Comparison of ENCODE assay signal across 2 cellular contexts in the genomic region with DNA sequence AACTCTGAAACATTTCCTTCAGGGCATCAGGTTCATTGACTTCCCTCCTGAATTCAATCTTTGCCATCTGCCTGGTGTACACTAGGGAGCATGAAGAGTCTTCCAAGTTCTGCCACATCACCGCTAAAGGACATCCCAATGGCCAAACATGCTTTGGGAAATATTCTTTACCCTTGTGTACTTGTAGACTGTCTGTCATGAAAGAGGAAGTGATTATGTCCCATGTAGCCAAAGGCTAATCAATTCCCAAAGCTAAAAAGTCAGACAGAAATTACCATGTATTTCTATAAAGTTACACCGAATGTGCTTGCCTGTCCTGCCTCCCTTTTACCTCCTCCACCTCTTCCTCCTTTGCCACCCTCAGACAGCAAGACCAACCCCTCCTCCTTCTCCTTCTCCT.
TF ChIP-seq lines count a peak whose summit lies in the region.

No MANE protein-coding gene starts in this region.

TF ChIP-seq in IMR-90, 13 proteins besides CTCF, POLR2A, EP300 and RAD21:
- TF ChIP-seq CHD1 (IDR thresholded peaks at IDR 0.05; ENCODE audit: low read depth, low read length): no peak
- no peak for TF ChIP-seq MXI1 (IDR thresholded peaks at IDR 0.05; ENCODE audit: borderline replicate concordance, low read depth, low read length)
- TF ChIP-seq, protein P1, sequence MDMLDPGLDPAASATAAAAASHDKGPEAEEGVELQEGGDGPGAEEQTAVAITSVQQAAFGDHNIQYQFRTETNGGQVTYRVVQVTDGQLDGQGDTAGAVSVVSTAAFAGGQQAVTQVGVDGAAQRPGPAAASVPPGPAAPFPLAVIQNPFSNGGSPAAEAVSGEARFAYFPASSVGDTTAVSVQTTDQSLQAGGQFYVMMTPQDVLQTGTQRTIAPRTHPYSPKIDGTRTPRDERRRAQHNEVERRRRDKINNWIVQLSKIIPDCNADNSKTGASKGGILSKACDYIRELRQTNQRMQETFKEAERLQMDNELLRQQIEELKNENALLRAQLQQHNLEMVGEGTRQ (IDR thresholded peaks at IDR 0.05; ENCODE audit: low read depth, low read length): no peak
- no peak for TF ChIP-seq RCOR1 (IDR thresholded peaks at IDR 0.05; ENCODE audit: insufficient replicate concordance, low read length)
- no peak for TF ChIP-seq FOS (IDR thresholded peaks at IDR 0.05; ENCODE audit: low read depth, low read length)
- TF ChIP-seq MAZ (IDR thresholded peaks at IDR 0.05; ENCODE audit: borderline replicate concordance, low read depth, low read length): no peak
- TF ChIP-seq CEBPB (IDR thresholded peaks at IDR 0.05; ENCODE audit: low read depth, low read length): no peak
- no peak for TF ChIP-seq SMC3 (IDR thresholded peaks at IDR 0.05; ENCODE audit: low read depth, low read length)
- TF ChIP-seq BHLHE40 (IDR thresholded peaks at IDR 0.05; ENCODE audit: low read depth, low read length): no peak
- TF ChIP-seq, protein P2, sequence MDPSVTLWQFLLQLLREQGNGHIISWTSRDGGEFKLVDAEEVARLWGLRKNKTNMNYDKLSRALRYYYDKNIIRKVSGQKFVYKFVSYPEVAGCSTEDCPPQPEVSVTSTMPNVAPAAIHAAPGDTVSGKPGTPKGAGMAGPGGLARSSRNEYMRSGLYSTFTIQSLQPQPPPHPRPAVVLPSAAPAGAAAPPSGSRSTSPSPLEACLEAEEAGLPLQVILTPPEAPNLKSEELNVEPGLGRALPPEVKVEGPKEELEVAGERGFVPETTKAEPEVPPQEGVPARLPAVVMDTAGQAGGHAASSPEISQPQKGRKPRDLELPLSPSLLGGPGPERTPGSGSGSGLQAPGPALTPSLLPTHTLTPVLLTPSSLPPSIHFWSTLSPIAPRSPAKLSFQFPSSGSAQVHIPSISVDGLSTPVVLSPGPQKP (IDR thresholded peaks at IDR 0.05; ENCODE audit: borderline replicate concordance, low read depth, low read length): no peak
- TF ChIP-seq RFX5 (IDR thresholded peaks at IDR 0.05; ENCODE audit: low read depth, low read length): no peak
- no peak for TF ChIP-seq MAFK (IDR thresholded peaks at IDR 0.05; ENCODE audit: low read depth, low read length)
- no peak for TF ChIP-seq NFE2L2 (IDR thresholded peaks at IDR 0.05; ENCODE audit: low read depth, low read length)

TF ChIP-seq in GM23338, 12 proteins besides CTCF, POLR2A, EP300 and RAD21:
- TF ChIP-seq ZNF331 (CRISPR knock-in tag; IDR thresholded peaks at IDR 0.05; ENCODE audit: low read depth): no peak
- no peak for TF ChIP-seq EZH2 (IDR thresholded peaks at IDR 0.05; ENCODE audit: low read depth, unreplicated experiment)
- TF ChIP-seq, protein P3, sequence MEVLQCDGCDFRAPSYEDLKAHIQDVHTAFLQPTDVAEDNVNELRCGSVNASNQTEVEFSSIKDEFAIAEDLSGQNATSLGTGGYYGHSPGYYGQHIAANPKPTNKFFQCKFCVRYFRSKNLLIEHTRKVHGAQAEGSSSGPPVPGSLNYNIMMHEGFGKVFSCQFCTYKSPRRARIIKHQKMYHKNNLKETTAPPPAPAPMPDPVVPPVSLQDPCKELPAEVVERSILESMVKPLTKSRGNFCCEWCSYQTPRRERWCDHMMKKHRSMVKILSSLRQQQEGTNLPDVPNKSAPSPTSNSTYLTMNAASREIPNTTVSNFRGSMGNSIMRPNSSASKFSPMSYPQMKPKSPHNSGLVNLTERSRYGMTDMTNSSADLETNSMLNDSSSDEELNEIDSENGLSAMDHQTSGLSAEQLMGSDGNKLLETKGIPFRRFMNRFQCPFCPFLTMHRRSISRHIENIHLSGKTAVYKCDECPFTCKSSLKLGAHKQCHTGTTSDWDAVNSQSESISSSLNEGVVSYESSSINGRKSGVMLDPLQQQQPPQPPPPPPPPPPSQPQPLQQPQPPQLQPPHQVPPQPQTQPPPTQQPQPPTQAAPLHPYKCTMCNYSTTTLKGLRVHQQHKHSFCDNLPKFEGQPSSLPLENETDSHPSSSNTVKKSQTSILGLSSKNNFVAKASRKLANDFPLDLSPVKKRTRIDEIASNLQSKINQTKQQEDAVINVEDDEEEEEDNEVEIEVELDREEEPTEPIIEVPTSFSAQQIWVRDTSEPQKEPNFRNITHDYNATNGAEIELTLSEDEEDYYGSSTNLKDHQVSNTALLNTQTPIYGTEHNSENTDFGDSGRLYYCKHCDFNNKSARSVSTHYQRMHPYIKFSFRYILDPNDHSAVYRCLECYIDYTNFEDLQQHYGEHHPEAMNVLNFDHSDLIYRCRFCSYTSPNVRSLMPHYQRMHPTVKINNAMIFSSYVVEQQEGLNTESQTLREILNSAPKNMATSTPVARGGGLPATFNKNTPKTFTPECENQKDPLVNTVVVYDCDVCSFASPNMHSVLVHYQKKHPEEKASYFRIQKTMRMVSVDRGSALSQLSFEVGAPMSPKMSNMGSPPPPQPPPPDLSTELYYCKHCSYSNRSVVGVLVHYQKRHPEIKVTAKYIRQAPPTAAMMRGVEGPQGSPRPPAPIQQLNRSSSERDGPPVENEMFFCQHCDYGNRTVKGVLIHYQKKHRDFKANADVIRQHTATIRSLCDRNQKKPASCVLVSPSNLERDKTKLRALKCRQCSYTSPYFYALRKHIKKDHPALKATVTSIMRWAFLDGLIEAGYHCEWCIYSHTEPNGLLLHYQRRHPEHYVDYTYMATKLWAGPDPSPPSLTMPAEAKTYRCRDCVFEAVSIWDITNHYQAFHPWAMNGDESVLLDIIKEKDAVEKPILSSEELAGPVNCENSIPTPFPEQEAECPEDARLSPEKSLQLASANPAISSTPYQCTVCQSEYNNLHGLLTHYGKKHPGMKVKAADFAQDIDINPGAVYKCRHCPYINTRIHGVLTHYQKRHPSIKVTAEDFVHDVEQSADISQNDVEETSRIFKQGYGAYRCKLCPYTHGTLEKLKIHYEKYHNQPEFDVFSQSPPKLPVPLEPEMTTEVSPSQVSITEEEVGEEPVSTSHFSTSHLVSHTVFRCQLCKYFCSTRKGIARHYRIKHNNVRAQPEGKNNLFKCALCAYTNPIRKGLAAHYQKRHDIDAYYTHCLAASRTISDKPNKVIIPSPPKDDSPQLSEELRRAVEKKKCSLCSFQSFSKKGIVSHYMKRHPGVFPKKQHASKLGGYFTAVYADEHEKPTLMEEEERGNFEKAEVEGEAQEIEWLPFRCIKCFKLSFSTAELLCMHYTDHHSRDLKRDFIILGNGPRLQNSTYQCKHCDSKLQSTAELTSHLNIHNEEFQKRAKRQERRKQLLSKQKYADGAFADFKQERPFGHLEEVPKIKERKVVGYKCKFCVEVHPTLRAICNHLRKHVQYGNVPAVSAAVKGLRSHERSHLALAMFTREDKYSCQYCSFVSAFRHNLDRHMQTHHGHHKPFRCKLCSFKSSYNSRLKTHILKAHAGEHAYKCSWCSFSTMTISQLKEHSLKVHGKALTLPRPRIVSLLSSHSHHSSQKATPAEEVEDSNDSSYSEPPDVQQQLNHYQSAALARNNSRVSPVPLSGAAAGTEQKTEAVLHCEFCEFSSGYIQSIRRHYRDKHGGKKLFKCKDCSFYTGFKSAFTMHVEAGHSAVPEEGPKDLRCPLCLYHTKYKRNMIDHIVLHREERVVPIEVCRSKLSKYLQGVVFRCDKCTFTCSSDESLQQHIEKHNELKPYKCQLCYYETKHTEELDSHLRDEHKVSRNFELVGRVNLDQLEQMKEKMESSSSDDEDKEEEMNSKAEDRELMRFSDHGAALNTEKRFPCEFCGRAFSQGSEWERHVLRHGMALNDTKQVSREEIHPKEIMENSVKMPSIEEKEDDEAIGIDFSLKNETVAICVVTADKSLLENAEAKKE (CRISPR knock-in tag; IDR thresholded peaks at IDR 0.05): no peak
- no peak for TF ChIP-seq CREB1 (CRISPR knock-in tag; IDR thresholded peaks at IDR 0.05; ENCODE audit: low read depth)
- TF ChIP-seq, protein P4, sequence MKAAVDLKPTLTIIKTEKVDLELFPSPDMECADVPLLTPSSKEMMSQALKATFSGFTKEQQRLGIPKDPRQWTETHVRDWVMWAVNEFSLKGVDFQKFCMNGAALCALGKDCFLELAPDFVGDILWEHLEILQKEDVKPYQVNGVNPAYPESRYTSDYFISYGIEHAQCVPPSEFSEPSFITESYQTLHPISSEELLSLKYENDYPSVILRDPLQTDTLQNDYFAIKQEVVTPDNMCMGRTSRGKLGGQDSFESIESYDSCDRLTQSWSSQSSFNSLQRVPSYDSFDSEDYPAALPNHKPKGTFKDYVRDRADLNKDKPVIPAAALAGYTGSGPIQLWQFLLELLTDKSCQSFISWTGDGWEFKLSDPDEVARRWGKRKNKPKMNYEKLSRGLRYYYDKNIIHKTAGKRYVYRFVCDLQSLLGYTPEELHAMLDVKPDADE (IDR thresholded peaks at IDR 0.05): no peak
- TF ChIP-seq, protein P5, sequence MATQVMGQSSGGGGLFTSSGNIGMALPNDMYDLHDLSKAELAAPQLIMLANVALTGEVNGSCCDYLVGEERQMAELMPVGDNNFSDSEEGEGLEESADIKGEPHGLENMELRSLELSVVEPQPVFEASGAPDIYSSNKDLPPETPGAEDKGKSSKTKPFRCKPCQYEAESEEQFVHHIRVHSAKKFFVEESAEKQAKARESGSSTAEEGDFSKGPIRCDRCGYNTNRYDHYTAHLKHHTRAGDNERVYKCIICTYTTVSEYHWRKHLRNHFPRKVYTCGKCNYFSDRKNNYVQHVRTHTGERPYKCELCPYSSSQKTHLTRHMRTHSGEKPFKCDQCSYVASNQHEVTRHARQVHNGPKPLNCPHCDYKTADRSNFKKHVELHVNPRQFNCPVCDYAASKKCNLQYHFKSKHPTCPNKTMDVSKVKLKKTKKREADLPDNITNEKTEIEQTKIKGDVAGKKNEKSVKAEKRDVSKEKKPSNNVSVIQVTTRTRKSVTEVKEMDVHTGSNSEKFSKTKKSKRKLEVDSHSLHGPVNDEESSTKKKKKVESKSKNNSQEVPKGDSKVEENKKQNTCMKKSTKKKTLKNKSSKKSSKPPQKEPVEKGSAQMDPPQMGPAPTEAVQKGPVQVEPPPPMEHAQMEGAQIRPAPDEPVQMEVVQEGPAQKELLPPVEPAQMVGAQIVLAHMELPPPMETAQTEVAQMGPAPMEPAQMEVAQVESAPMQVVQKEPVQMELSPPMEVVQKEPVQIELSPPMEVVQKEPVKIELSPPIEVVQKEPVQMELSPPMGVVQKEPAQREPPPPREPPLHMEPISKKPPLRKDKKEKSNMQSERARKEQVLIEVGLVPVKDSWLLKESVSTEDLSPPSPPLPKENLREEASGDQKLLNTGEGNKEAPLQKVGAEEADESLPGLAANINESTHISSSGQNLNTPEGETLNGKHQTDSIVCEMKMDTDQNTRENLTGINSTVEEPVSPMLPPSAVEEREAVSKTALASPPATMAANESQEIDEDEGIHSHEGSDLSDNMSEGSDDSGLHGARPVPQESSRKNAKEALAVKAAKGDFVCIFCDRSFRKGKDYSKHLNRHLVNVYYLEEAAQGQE (IDR thresholded peaks at IDR 0.05; ENCODE audit: unreplicated experiment): no peak
- TF ChIP-seq POLR2AphosphoS5 (IDR thresholded peaks at IDR 0.05; ENCODE audit: low read depth): no peak
- no peak for TF ChIP-seq JUNB (IDR thresholded peaks at IDR 0.05; ENCODE audit: unreplicated experiment)
